In the genomic region with DNA sequence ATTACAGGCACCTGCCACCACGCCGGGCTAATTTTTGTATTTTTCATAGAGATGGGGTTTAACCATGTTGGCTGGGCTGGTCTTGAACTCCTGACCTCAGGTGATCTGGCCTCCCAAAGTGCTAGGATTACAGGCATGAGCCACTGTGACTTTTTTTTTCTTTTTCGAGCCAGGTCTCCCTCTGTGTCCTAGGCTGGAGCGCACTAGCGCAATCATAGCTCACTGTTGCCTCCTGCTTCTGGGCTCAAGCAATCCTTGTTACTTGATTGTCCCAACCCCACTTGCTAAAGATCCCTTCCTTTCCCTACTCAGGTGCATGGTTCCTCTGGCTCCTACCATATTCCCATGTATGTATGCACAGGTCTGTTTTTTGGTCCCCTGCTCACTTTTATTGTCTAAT, we compare ENCODE assay signal across 19 cellular contexts.
"Had no signal": no experiment of that assay in that cellular context is flagged by ENCODE, and none has a peak within 500 bp of the region (broad histone marks: within the 10 kb centered on the region; RNA-seq: fewer than 3 reads in every experiment).

No MANE protein-coding gene starts in this region.

- FAIRE-seq: astrocyte, keratinocyte, small intestine had no signal

- H3K27ac ChIP-seq: colonic mucosa, dorsolateral prefrontal cortex, esophagus squamous epithelium, SK-N-MC, testis, upper lobe of right lung, VCaP had no signal

- H3K27me3 ChIP-seq: colonic mucosa, dorsolateral prefrontal cortex, esophagus squamous epithelium, testis, upper lobe of right lung had no signal

- H3K9me3 ChIP-seq: colonic mucosa, esophagus squamous epithelium, testis, upper lobe of right lung had no signal

- H3K4me1 ChIP-seq: colonic mucosa, testis had no signal

- DNase-seq: activated CD4-positive, alpha-beta T cell treated with anti-CD3 and anti-CD28 coated beads, Interleukin-2, amount 10 ng/mL, durations not matched to agents 24 days and 14 days; activated CD8-positive, alpha-beta memory T cell treated with anti-CD3 and anti-CD28 coated beads, Interleukin-2, amount 10 ng/mL, durations not matched to agents 7 days and 5 days; activated CD8-positive, alpha-beta T cell treated with anti-CD3 and anti-CD28 coated beads for 36 hours; colonic mucosa; dorsolateral prefrontal cortex; effector memory CD8-positive, alpha-beta T cell; esophagus squamous epithelium; naive B cell; small intestine; stimulated activated naive CD4-positive, alpha-beta T cell; testis; upper lobe of right lung had no signal

- ATAC-seq: activated CD4-positive, CD25-positive, alpha-beta regulatory T cell treated with anti-CD3 and anti-CD28 coated beads, Interleukin-2, amount 50 U/mL, for 24 hours; activated CD8-positive, alpha-beta memory T cell treated with anti-CD3 and anti-CD28 coated beads, Interleukin-2, amount 10 ng/mL, durations not matched to agents 7 days and 5 days; activated naive CD4-positive, alpha-beta T cell treated with anti-CD3 and anti-CD28 coated beads, Interleukin-2, amount 50 U/mL, for 72 hours; effector memory CD8-positive, alpha-beta T cell; upper lobe of right lung had no signal

- H3K4me3 ChIP-seq: colonic mucosa, dorsolateral prefrontal cortex, esophagus squamous epithelium, lung, SK-N-MC, testis, upper lobe of right lung had no signal

- H3K36me3 ChIP-seq: colonic mucosa had no signal
